ENCODE assay signal across 7 cellular contexts in genomic region chr1:167715653-167716302, GRCh38. TPM values are rescaled to one million over a fixed set of nuclear protein-coding genes. Genes with fewer than 3 reads are reported as not detected.
A peak's percentile ranks its signal among the peaks of the same experiment; 100 is the strongest.
DNase-seq lines count a peak whose midpoint lies in the region; ATAC-seq and TF ChIP-seq lines count a peak whose summit lies in the region.

No MANE protein-coding gene starts in this region.

- no peak overlapping the region for H3K18ac ChIP-seq in mesenchymal stem cell (ENCODE audit: low read depth in 1 of 2, low read length in 2 of 2)

- no peaks in the 10 kb centered on the region for H3K36me3 ChIP-seq in mesenchymal stem cell (ENCODE audit: control insufficient read depth in 1 of 2, insufficient read depth in 2 of 2, low read depth in 1 of 2, low read length in 2 of 2)

- no peaks in the 10 kb centered on the region for H3K27me3 ChIP-seq in mesenchymal stem cell (ENCODE audit: control insufficient read depth in 1 of 2, insufficient read depth in 1 of 2, low read length in 2 of 2)

- peak overlapping the region; percentile 80 to 97 (median 93) for H3K27ac Mint-ChIP-seq in brain

- H3K4me3 Mint-ChIP-seq in brain, result peak overlapping the region; percentile 87 to 98 (median 90)

- no peak overlapping the region for H3K23ac ChIP-seq in mesenchymal stem cell (ENCODE audit: low read length in 2 of 2)

- H3K4ac ChIP-seq in mesenchymal stem cell (ENCODE audit: low read depth in 1 of 2, low read length in 2 of 2), result no peak overlapping the region

- peaks cover 17% of the 10 kb centered on the region for H3K4me1 Mint-ChIP-seq in brain

- no peak overlapping the region for H2AFZ ChIP-seq in mesenchymal stem cell (ENCODE audit: low read depth, low read length)

- peaks cover 0 to 10% (median 0%) of the 10 kb centered on the region in 5 experiments for H3K9me3 Mint-ChIP-seq in brain

- no peak overlapping the region for H4K8ac ChIP-seq in mesenchymal stem cell (ENCODE audit: low read length)

- H3K4me1 ChIP-seq in mesenchymal stem cell (ENCODE audit: control insufficient read depth, insufficient read depth, low read depth, low read length), result peaks cover 6% of the 10 kb centered on the region

- H2BK15ac ChIP-seq in mesenchymal stem cell (ENCODE audit: low read depth, poor library complexity, severe bottlenecking), result no peak overlapping the region

- H3K14ac ChIP-seq in mesenchymal stem cell (ENCODE audit: low read length in 2 of 2), result no peak overlapping the region

- peak overlapping the region; percentile 32 for H3K27ac ChIP-seq in mesenchymal stem cell (ENCODE audit: low read length, poor library complexity, severe bottlenecking)

- no peak overlapping the region for H2BK120ac ChIP-seq in mesenchymal stem cell (ENCODE audit: low read depth, low read length)

- peaks cover 3% of the 10 kb centered on the region for H3K79me1 ChIP-seq in mesenchymal stem cell (replicated peaks; ENCODE audit: low read length, poor library complexity, severe bottlenecking)

- no peak overlapping the region for H2BK5ac ChIP-seq in mesenchymal stem cell (ENCODE audit: low read depth, low read length, poor library complexity, severe bottlenecking)

- H3K4me2 ChIP-seq in mesenchymal stem cell (ENCODE audit: low read length, poor library complexity, severe bottlenecking), result peak overlapping the region; percentile 62

- 0% methylated on average over 4 of the region's 13 CpGs for WGBS in mesenchymal stem cell

- H3K4me3 ChIP-seq in mesenchymal stem cell (ENCODE audit: insufficient read depth in 1 of 2, low read depth in 1 of 2, low read length in 2 of 2), result peak overlapping the region in 1 of 2 experiments; percentile 90

- H4K91ac ChIP-seq in mesenchymal stem cell (ENCODE audit: low read length), result no peak overlapping the region

- DNase-seq in HT-29 (ENCODE audit: low spot score), result peak; percentile 56
- no peak for DNase-seq in mesenchymal stem cell
- no peak for DNase-seq in DMS 273 treated with DMSO at 0.1 percent for 48 hours (lab: John Stamatoyannopoulos, UW)
- DNase-seq in NCI-H2196 treated with DMSO at 0.1 percent for 48 hours (lab: John Stamatoyannopoulos, UW; ENCODE audit: unreplicated experiment), result no peak

- no peak overlapping the region for H2BK12ac ChIP-seq in mesenchymal stem cell (ENCODE audit: low read length in 2 of 2)

- H3K9ac ChIP-seq in mesenchymal stem cell (ENCODE audit: low read length), result peak overlapping the region; percentile 85

- H3K9me3 ChIP-seq in mesenchymal stem cell (ENCODE audit: control insufficient read depth, low read length), result no peaks in the 10 kb centered on the region

- H3K36me3 Mint-ChIP-seq in brain, result no peaks in the 10 kb centered on the region

- peak; percentile 29 to 37 for TF ChIP-seq CTCF in brain (conservative IDR thresholded peaks at IDR 0.05)

- H2AK5ac ChIP-seq in mesenchymal stem cell (ENCODE audit: low read length, severe bottlenecking), result no peak overlapping the region

- H3K27me3 Mint-ChIP-seq in brain, result peaks cover 25% of the 10 kb centered on the region

- ATAC-seq in GM18861 (IDR thresholded peaks at IDR 0.05; ENCODE audit: unreplicated experiment), result peak; percentile 2
- no peak for ATAC-seq in HG03442 (IDR thresholded peaks at IDR 0.05; ENCODE audit: unreplicated experiment)

RNA-seq across cellular contexts. Expression of gene MPZL1, which starts 6.0 kb away (rescaled TPM):
- 42.3 and 55.1 TPM in 2 replicates for total RNA-seq in HT-29 (2014; rRNA removed; shearing (Covaris generic))
- polyA plus RNA-seq in brain (ENCODE audit: insufficient read depth, low read depth, low replicate concordance), result 39.6 TPM
- 124 TPM for polyA plus RNA-seq in mesenchymal stem cell (2013, experiment 1 of 2)
- polyA plus RNA-seq in mesenchymal stem cell (2013, experiment 2 of 2), result 126 TPM
